ENCODE assay signal across 28 cellular contexts in genomic region chr1:65417729-65418128, GRCh38. TPM values are rescaled to one million over a fixed set of nuclear protein-coding genes. Genes with fewer than 3 reads are reported as not detected.
DNase-seq lines count a peak whose midpoint lies in the region; ATAC-seq, FAIRE-seq and TF ChIP-seq lines count a peak whose summit lies in the region.
"Had no signal": no experiment of that assay in that cellular context is flagged by ENCODE, and none has a peak within 500 bp of the region (broad histone marks: within the 10 kb centered on the region; RNA-seq: fewer than 3 reads in every experiment).

No MANE protein-coding gene starts in this region.

- H3K79me2 ChIP-seq in HepG2 (ENCODE audit: insufficient read depth, low read length) (peaks cover 18% of the 10 kb centered on the region), mammary epithelial cell (ENCODE audit: insufficient read depth, low read length) (peaks cover 21% of the 10 kb centered on the region), osteoblast (ENCODE audit: insufficient read depth, low read length) (peaks cover 16% of the 10 kb centered on the region)

- H3K27me3 ChIP-seq in HepG2 (ENCODE audit: control insufficient read depth in 1 of 2, insufficient read depth in 2 of 2, low read length in 2 of 2), result no peaks in the 10 kb centered on the region; a peak in 1 of 5 replicates
- H3K27me3 ChIP-seq in right lobe of liver, result no peaks in the 10 kb centered on the region
- H3K27me3 ChIP-seq in mammary epithelial cell (ENCODE audit: insufficient read depth, low read length), result no peaks in the 10 kb centered on the region
- no peaks in the 10 kb centered on the region for H3K27me3 ChIP-seq in osteoblast (ENCODE audit: insufficient read depth, low read length)
- H3K27me3 ChIP-seq: foreskin keratinocyte, heart right ventricle, tibial artery had no signal

- peak overlapping the region; percentile 21 for H3K4me3 Mint-ChIP-seq in type B pancreatic cell
- H3K4me3 Mint-ChIP-seq: activated T-cell treated with anti-CD3 and anti-CD28 coated beads, Interleukin-2, amount 50 U/mL, for 4 hours; stimulated activated naive CD8-positive, alpha-beta T cell treated with anti-CD3 and anti-CD28 coated beads, Interleukin-15, amount 100 ng/mL, for 72 hours; T-helper 2 cell treated with Interferon-gamma antibody and Interleukin-4, amounts not matched to agents 5 μg/mL and 100 μg/mL, for 36 hours had no signal

- BruUV-seq in HepG2 (replicated peaks; lab: Mats Ljungman, UMichigan) (no TSS peak), mammary epithelial cell (replicated peaks; lab: Mats Ljungman, UMichigan) (no TSS peak)

- in situ Hi-C loops in HepG2 (cut with HindIII; ENCODE audit: extremely low pct_ligation_motif_present, low pct_unique_long_range_greater_than_20kb) (loop anchor here (10.0 kb wide), 1 partner anchor 163 kb away; no protein-coding TSS in a partner anchor), mammary epithelial cell (cut with MboI; ENCODE audit: low sequenced_read_pairs in 2 of 2) (loop anchor here in 1 of 2 donors (25.0 kb wide), 1 partner anchor 355 kb away; no protein-coding TSS in a partner anchor)

- no peaks in the 10 kb centered on the region for H3K27me3 Mint-ChIP-seq in type B pancreatic cell
- H3K27me3 Mint-ChIP-seq: stimulated activated naive CD8-positive, alpha-beta T cell treated with anti-CD3 and anti-CD28 coated beads, Interleukin-15, amount 100 ng/mL, for 72 hours had no signal

- no peak for DNase-seq in HepG2 (ENCODE audit: low spot score)
- DNase-seq in right lobe of liver, result no peak
- peak; percentile 40 for DNase-seq in mammary epithelial cell
- peak; percentile 71 for DNase-seq in kidney glomerular epithelial cell (lab: John Stamatoyannopoulos, UW)
- no peak for DNase-seq in type B pancreatic cell (ENCODE audit: extremely low spot score, unreplicated experiment)
- no peak for DNase-seq in osteoblast (ENCODE audit: insufficient read length, low spot score, missing footprints)
- no peak for DNase-seq in AML-193 (lab: John Stamatoyannopoulos, UW)
- DNase-seq: 8988T; activated CD4-positive, alpha-beta T cell treated with anti-CD3 and anti-CD28 coated beads for 4 hours; activated gamma-delta T cell treated with Interleukin-2 at 50 U/mL for 16 hours; activated T-cell treated with anti-CD3 and anti-CD28 coated beads, Interleukin-2, amount 50 U/mL, for 4 hours; effector CD4-positive, alpha-beta T cell; GDM1; heart right ventricle; Kasumi-1; NCI-H146; nucleus accumbens; retina; SHP77; stimulated activated CD4-positive, alpha-beta T cell treated with anti-CD3 and anti-CD28 coated beads, Interleukin-1b, Interleukin-23, amount 100 ng/mL, for 48 hours; stimulated activated CD8-positive, alpha-beta memory T cell treated with anti-CD3 and anti-CD28 coated beads, Interleukin-4, amount 100 ng/mL, for 48 hours; stimulated activated naive CD8-positive, alpha-beta T cell treated with anti-CD3 and anti-CD28 coated beads, Interleukin-15, amount 100 ng/mL, for 72 hours; tibial artery had no signal

- peaks cover 37% of the 10 kb centered on the region for H3K4me1 ChIP-seq in HepG2 (ENCODE audit: insufficient read depth, low read length)
- peaks cover 0 to 8% (median 2%) of the 10 kb centered on the region in 4 donors for H3K4me1 ChIP-seq in right lobe of liver
- H3K4me1 ChIP-seq in mammary epithelial cell (ENCODE audit: insufficient read depth, low read length), result peaks cover 37% of the 10 kb centered on the region
- peaks cover 25% of the 10 kb centered on the region for H3K4me1 ChIP-seq in osteoblast (ENCODE audit: insufficient read depth, low read length)

- H3K4me1 Mint-ChIP-seq in type B pancreatic cell (ENCODE audit: unreplicated experiment), result peaks cover 14% of the 10 kb centered on the region

- no peaks in the 10 kb centered on the region for H3K36me3 Mint-ChIP-seq in type B pancreatic cell

- CTCF ChIA-PET in HepG2 (lab: Yijun Ruan, JAX; ENCODE audit: low intra/inter-chr PET ratio, low total read pairs), result no interaction called here
- CTCF ChIA-PET in mammary epithelial cell (lab: Charles Lee; ENCODE audit: low non-redundant PET), result interaction anchor here (0.7 kb wide), 1 partner anchor 107 kb away, joined by 3 read pairs; no protein-coding TSS in a partner anchor

- POLR2A ChIA-PET in HepG2 (lab: Yijun Ruan, JAX), result interaction anchor here (0.6 to 1.2 kb wide), 2 partner anchors 10 to 151 kb away, joined by 3 to 5 read pairs; no protein-coding TSS in a partner anchor

- ATAC-seq in HepG2, result no peak
- ATAC-seq in right lobe of liver, result no peak
- no peak for ATAC-seq in GM21723 (IDR thresholded peaks at IDR 0.05; ENCODE audit: unreplicated experiment)
- ATAC-seq: activated T-cell treated with anti-CD3 and anti-CD28 coated beads, Interleukin-2, amount 50 U/mL, for 4 hours; foreskin keratinocyte; heart right ventricle; left lobe of liver; stimulated activated naive CD8-positive, alpha-beta T cell treated with anti-CD3 and anti-CD28 coated beads, Interleukin-15, amount 100 ng/mL, for 72 hours had no signal

- no peaks in the 10 kb centered on the region for H3K9me3 Mint-ChIP-seq in type B pancreatic cell
- H3K9me3 Mint-ChIP-seq: activated T-cell treated with anti-CD3 and anti-CD28 coated beads, Interleukin-2, amount 50 U/mL, for 4 hours; stimulated activated naive CD8-positive, alpha-beta T cell treated with anti-CD3 and anti-CD28 coated beads, Interleukin-15, amount 100 ng/mL, for 72 hours; T-helper 2 cell treated with Interferon-gamma antibody and Interleukin-4, amounts not matched to agents 5 μg/mL and 100 μg/mL, for 36 hours had no signal

- H3K9me3 ChIP-seq in HepG2 (ENCODE audit: low read length), result no peaks in the 10 kb centered on the region
- no peaks in the 10 kb centered on the region for H3K9me3 ChIP-seq in right lobe of liver
- no peaks in the 10 kb centered on the region for H3K9me3 ChIP-seq in mammary epithelial cell (replicated peaks; ENCODE audit: insufficient read depth, low read length)
- H3K9me3 ChIP-seq in osteoblast (ENCODE audit: low read depth, low read length), result no peaks in the 10 kb centered on the region
- H3K9me3 ChIP-seq: heart right ventricle, tibial artery had no signal

- H4K20me1 ChIP-seq in HepG2 (ENCODE audit: insufficient read depth, low read length) (no peaks in the 10 kb centered on the region), mammary epithelial cell (ENCODE audit: insufficient read depth, low read length) (no peaks in the 10 kb centered on the region), osteoblast (ENCODE audit: insufficient read depth, low read length) (no peaks in the 10 kb centered on the region)

- no peak for FAIRE-seq in HepG2 (lab: Jason Lieb, UNC)
- FAIRE-seq: small intestine had no signal

- H3K27ac ChIP-seq in HepG2 (ENCODE audit: extremely low read length, insufficient read depth, low read length) (no peak overlapping the region), right lobe of liver (no peak overlapping the region), mammary epithelial cell (ENCODE audit: insufficient read depth, low read depth, low read length) (peak overlapping the region; percentile 75), osteoblast (ENCODE audit: low read depth, low read length) (no peak overlapping the region)
- H3K27ac ChIP-seq: foreskin keratinocyte, heart right ventricle, tibial artery had no signal

- no peak for TF ChIP-seq POLR2A in HepG2 (IDR thresholded peaks at IDR 0.05; ENCODE audit: insufficient read depth in 1 of 2, low read depth in 2 of 2, low read length in 2 of 2)
- TF ChIP-seq POLR2A in right lobe of liver (IDR thresholded peaks at IDR 0.05), result no peak

- 48% methylated on average over 2 of the region's 2 CpGs for WGBS in HepG2 (ENCODE audit: low lambda C conversion rate)
- WGBS in right lobe of liver (ENCODE audit: insufficient coverage, low coverage, low lambda C conversion rate, missing lambda C conversion rate), result 51% methylated on average over 2 of the region's 2 CpGs
- WGBS in mammary epithelial cell (ENCODE audit: low coverage, missing lambda C conversion rate), result 0% methylated on average over 2 of the region's 2 CpGs

- no peak for TF ChIP-seq CTCF in HepG2 (CRISPR knock-in tag; IDR thresholded peaks at IDR 0.05)
- no peak for TF ChIP-seq CTCF in right lobe of liver (IDR thresholded peaks at IDR 0.05)
- no peak for TF ChIP-seq CTCF in mammary epithelial cell (conservative IDR thresholded peaks at IDR 0.05 in 1 of 2, IDR thresholded peaks at IDR 0.05 in 1 of 2; ENCODE audit: extremely low read depth in 1 of 2, insufficient read depth in 1 of 2, low read depth in 1 of 2, low read length in 2 of 2)
- TF ChIP-seq CTCF in type B pancreatic cell (conservative IDR thresholded peaks at IDR 0.05), result no peak
- no peak for TF ChIP-seq CTCF in osteoblast (IDR thresholded peaks at IDR 0.05; ENCODE audit: extremely low read depth, low read depth, low read length)

- dilution Hi-C loops in mammary epithelial cell (cut with HindIII; ENCODE audit: low sequenced_read_pairs), result no loop called here

- H3K4me3 ChIP-seq in HepG2 (replicated peaks in 1 of 3; ENCODE audit: insufficient read depth in 1 of 3, low read depth in 2 of 3, low read length in 3 of 3) (no peak overlapping the region), right lobe of liver (no peak overlapping the region), mammary epithelial cell (replicated peaks in 1 of 3; ENCODE audit: insufficient read depth in 1 of 3, low read depth in 2 of 3, low read length in 3 of 3) (peak overlapping the region in 2 of 3 experiments; percentile 13 to 18), osteoblast (ENCODE audit: insufficient read depth, low read length) (no peak overlapping the region)
- H3K4me3 ChIP-seq: heart right ventricle, tibial artery had no signal

- H2AFZ ChIP-seq in HepG2 (ENCODE audit: low read length) (no peak overlapping the region), mammary epithelial cell (ENCODE audit: low read depth, low read length) (peak overlapping the region; percentile 86), osteoblast (ENCODE audit: low read length) (no peak overlapping the region)

- peak overlapping the region; percentile 40 for H3K27ac Mint-ChIP-seq in type B pancreatic cell
- H3K27ac Mint-ChIP-seq: T-helper 2 cell treated with Interferon-gamma antibody and Interleukin-4, amounts not matched to agents 5 μg/mL and 100 μg/mL, for 36 hours had no signal

- H3K36me3 ChIP-seq in HepG2 (replicated peaks in 1 of 2; ENCODE audit: control insufficient read depth in 1 of 2, insufficient read depth in 2 of 2, low read length in 2 of 2) (no peaks in the 10 kb centered on the region), right lobe of liver (no peaks in the 10 kb centered on the region), mammary epithelial cell (ENCODE audit: insufficient read depth, low read length) (no peaks in the 10 kb centered on the region), osteoblast (ENCODE audit: insufficient read depth, low read length) (no peaks in the 10 kb centered on the region)
- H3K36me3 ChIP-seq: tibial artery had no signal

- H3K9ac ChIP-seq in HepG2 (ENCODE audit: insufficient read depth, low read depth, low read length), result no peak overlapping the region
- H3K9ac ChIP-seq in mammary epithelial cell (ENCODE audit: insufficient read depth, low read length), result peak overlapping the region; percentile 49

- H3K4me2 ChIP-seq in HepG2 (ENCODE audit: low read depth, low read length), result peak overlapping the region; percentile 34; the same call in 1 of the 2 replicates
- peak overlapping the region; percentile 93 for H3K4me2 ChIP-seq in mammary epithelial cell (ENCODE audit: insufficient read depth, low read depth, low read length)
- H3K4me2 ChIP-seq in osteoblast (ENCODE audit: insufficient read depth, low read length), result no peak overlapping the region

- no peak for TF ChIP-seq RAD21 in HepG2 (CRISPR knock-in tag; IDR thresholded peaks at IDR 0.05)

- TF ChIP-seq EP300 in HepG2 (IDR thresholded peaks at IDR 0.05; ENCODE audit: low read depth in 2 of 2, low read length in 2 of 2) (no peak), HepG2 (CRISPR knock-in tag; IDR thresholded peaks at IDR 0.05; ENCODE audit: borderline replicate concordance) (no peak)

- intact Hi-C loops in HepG2 (cut with micrococcal nuclease; ENCODE audit: unreplicated experiment), result loop anchor here (5.0 kb wide), 1 partner anchor 150 kb away; no protein-coding TSS in a partner anchor
- intact Hi-C loops in right lobe of liver (cut with DNase I), result no loop called here
- intact Hi-C loops in mammary epithelial cell (cut with micrococcal nuclease), result no loop called here

RNA-seq across cellular contexts. Expression of gene LEPR, which starts 2.7 kb away (rescaled TPM):
- total RNA-seq in HepG2 (2016; rRNA removed; fragmentation: Illumina TruSeq; extraction: Trizol), result 0.60 and 0.73 TPM in 2 replicates
- total RNA-seq in HepG2 (2016; cell fraction: cytosol; rRNA removed; fragmentation: Illumina TruSeq; extraction: Trizol; ENCODE audit: low read depth), result 0.10 and 0.18 TPM in 2 replicates
- 0.58 and 0.67 TPM in 2 replicates for total RNA-seq in HepG2 (2016; cell fraction: insoluble cytoplasmic fraction; rRNA removed; fragmentation: Illumina TruSeq; extraction: Trizol)
- total RNA-seq in HepG2 (2016; cell fraction: membrane; rRNA removed; fragmentation: Illumina TruSeq; extraction: Trizol), result 0.55 and 0.65 TPM in 2 replicates
- 0.69 and 0.87 TPM in 2 replicates for total RNA-seq in HepG2 (2016; cell fraction: nucleus; rRNA removed; fragmentation: Illumina TruSeq; extraction: Trizol)
- 1.4 and 1.7 TPM in 2 replicates for polyA plus RNA-seq in HepG2 (2011; rRNA removed)
- 0.64 and 1.4 TPM in 2 replicates for polyA plus RNA-seq in HepG2 (2011; cell fraction: cytosol; rRNA removed)
- polyA plus RNA-seq in HepG2 (2011; cell fraction: nucleus; rRNA removed), result 0.84 and 0.88 TPM in 2 replicates
- 2.7 and 5.9 TPM in 2 replicates for polyA plus RNA-seq in HepG2 (2012)
- polyA plus RNA-seq in HepG2 (2016; cell fraction: cytosol; fragmentation: Illumina TruSeq; extraction: Trizol; ENCODE audit: low read depth), result 0.03 and 0.14 TPM in 2 replicates
- polyA plus RNA-seq in HepG2 (2016; cell fraction: insoluble cytoplasmic fraction; fragmentation: Illumina TruSeq; extraction: Trizol; ENCODE audit: low read depth), result 0.44 and 0.52 TPM in 2 replicates
- 0.10 and 0.26 TPM in 2 replicates for polyA plus RNA-seq in HepG2 (2016; cell fraction: membrane; fragmentation: Illumina TruSeq; extraction: Trizol; ENCODE audit: low read depth)
- 0.57 and 0.77 TPM in 2 replicates for polyA plus RNA-seq in HepG2 (2016; cell fraction: nucleus; fragmentation: Illumina TruSeq; extraction: Trizol; ENCODE audit: insufficient read depth, low read depth)
- polyA minus RNA-seq in HepG2 (2011; rRNA and poly(A)+ RNA removed; ENCODE audit: low replicate concordance), result 1.5 and 2.3 TPM in 2 replicates
- polyA minus RNA-seq in HepG2 (2011; cell fraction: cytosol; rRNA and poly(A)+ RNA removed), result 1.7 and 3.1 TPM in 2 replicates
- polyA minus RNA-seq in HepG2 (2011; cell fraction: nucleus; rRNA and poly(A)+ RNA removed), result 2.6 TPM in 2 replicates
- 100 to 1,000 TPM in 2 of 6 experiments, 10 to 100 TPM in 4; 26.8 to 264 (median 57.1) TPM for total RNA-seq in right lobe of liver
- total RNA-seq in mammary epithelial cell, result 10 to 100 TPM in 1 of 2 donors, 1 to 10 TPM in 1; 3.5 to 14.5 TPM
- polyA plus RNA-seq in mammary epithelial cell, result 2.9 TPM
- polyA minus RNA-seq in mammary epithelial cell, result 2.6 TPM
- 5.4 and 7.2 TPM in 2 replicates for total RNA-seq in type B pancreatic cell (ENCODE audit: low replicate concordance)
- total RNA-seq in osteoblast, result 169 and 235 TPM in 2 replicates

RNA-seq across cellular contexts. Expression of gene LEPROT, which starts 2.7 kb away (rescaled TPM):
- 29.0 and 36.8 TPM in 2 replicates for total RNA-seq in HepG2 (2016; rRNA removed; fragmentation: Illumina TruSeq; extraction: Trizol)
- 5.8 and 7.3 TPM in 2 replicates for total RNA-seq in HepG2 (2016; cell fraction: cytosol; rRNA removed; fragmentation: Illumina TruSeq; extraction: Trizol; ENCODE audit: low read depth)
- 34.8 and 35.1 TPM in 2 replicates for total RNA-seq in HepG2 (2016; cell fraction: insoluble cytoplasmic fraction; rRNA removed; fragmentation: Illumina TruSeq; extraction: Trizol)
- total RNA-seq in HepG2 (2016; cell fraction: membrane; rRNA removed; fragmentation: Illumina TruSeq; extraction: Trizol), result 16.0 and 17.4 TPM in 2 replicates
- 46.4 and 47.1 TPM in 2 replicates for total RNA-seq in HepG2 (2016; cell fraction: nucleus; rRNA removed; fragmentation: Illumina TruSeq; extraction: Trizol)
- polyA plus RNA-seq in HepG2 (2011; rRNA removed), result 44.1 and 51.4 TPM in 2 replicates
- polyA plus RNA-seq in HepG2 (2011; cell fraction: cytosol; rRNA removed), result 25.4 and 42.2 TPM in 2 replicates
- polyA plus RNA-seq in HepG2 (2011; cell fraction: nucleus; rRNA removed), result 24.6 and 40.5 TPM in 2 replicates
- polyA plus RNA-seq in HepG2 (2012), result 41.4 and 67.4 TPM in 2 replicates
- polyA plus RNA-seq in HepG2 (2016; cell fraction: cytosol; fragmentation: Illumina TruSeq; extraction: Trizol; ENCODE audit: low read depth), result 7.0 and 10.6 TPM in 2 replicates
- 26.2 and 27.5 TPM in 2 replicates for polyA plus RNA-seq in HepG2 (2016; cell fraction: insoluble cytoplasmic fraction; fragmentation: Illumina TruSeq; extraction: Trizol; ENCODE audit: low read depth)
- polyA plus RNA-seq in HepG2 (2016; cell fraction: membrane; fragmentation: Illumina TruSeq; extraction: Trizol; ENCODE audit: low read depth), result 11.6 and 12.0 TPM in 2 replicates
- polyA plus RNA-seq in HepG2 (2016; cell fraction: nucleus; fragmentation: Illumina TruSeq; extraction: Trizol; ENCODE audit: insufficient read depth, low read depth), result 45.9 and 54.4 TPM in 2 replicates
- polyA minus RNA-seq in HepG2 (2011; rRNA and poly(A)+ RNA removed; ENCODE audit: low replicate concordance), result 38.5 and 99.7 TPM in 2 replicates
- 28.8 and 30.0 TPM in 2 replicates for polyA minus RNA-seq in HepG2 (2011; cell fraction: cytosol; rRNA and poly(A)+ RNA removed)
- 91.0 and 93.1 TPM in 2 replicates for polyA minus RNA-seq in HepG2 (2011; cell fraction: nucleus; rRNA and poly(A)+ RNA removed)
- 10 to 100 TPM; 26.6 to 50.2 (median 37.5) TPM for total RNA-seq in right lobe of liver
- 10 to 100 TPM; 55.1 to 88.7 TPM for total RNA-seq in mammary epithelial cell
- 29.5 TPM for polyA plus RNA-seq in mammary epithelial cell
- polyA minus RNA-seq in mammary epithelial cell, result 16.1 TPM
- 54.3 and 54.8 TPM in 2 replicates for total RNA-seq in type B pancreatic cell (ENCODE audit: low replicate concordance)
- 87.9 and 111 TPM in 2 replicates for total RNA-seq in osteoblast

Comparison
In these comparisons a context has a peak if more than half of its experiments do, and no peak if none do; other contexts are left out.
1. DNase-seq: peak in mammary epithelial cell (single experiment) and kidney glomerular epithelial cell (single experiment); none in HepG2 (single experiment), right lobe of liver (0 of 3), type B pancreatic cell (single experiment), osteoblast (single experiment) and AML-193 (0 of 2).
2. H3K4me3 ChIP-seq: peak in mammary epithelial cell (2 of 3); none in HepG2 (0 of 3), right lobe of liver (0 of 3) and osteoblast (single experiment).